ENCODE assay signal across 10 cellular contexts in genomic region chr9:34559616-34560546, GRCh38. TPM values are rescaled to one million over a fixed set of nuclear protein-coding genes. Genes with fewer than 3 reads are reported as not detected.
A peak's percentile ranks its signal among the peaks of the same experiment; 100 is the strongest.
DNase-seq lines count a peak whose midpoint lies in the region; ATAC-seq, FAIRE-seq and TF ChIP-seq lines count a peak whose summit lies in the region.
"Had no signal": no experiment of that assay in that cellular context is flagged by ENCODE, and none has a peak within 500 bp of the region (broad histone marks: within the 10 kb centered on the region; RNA-seq: fewer than 3 reads in every experiment).

No MANE protein-coding gene starts in this region.

- no peaks in the 10 kb centered on the region for H3K36me3 ChIP-seq in left ventricle myocardium inferior
- no peaks in the 10 kb centered on the region for H3K36me3 ChIP-seq in CD8-positive, alpha-beta T cell (ENCODE audit: insufficient read depth, low read length)
- no peaks in the 10 kb centered on the region for H3K36me3 ChIP-seq in esophagus muscularis mucosa

- TF ChIP-seq POLR2A in H54 (IDR thresholded peaks at IDR 0.05; ENCODE audit: low read depth, low read length) (no peak), esophagus muscularis mucosa (IDR thresholded peaks at IDR 0.05; ENCODE audit: low read depth) (no peak)

- no peak overlapping the region for H3K4me3 Mint-ChIP-seq in CD8-positive, alpha-beta T cell

- peaks cover 44% of the 10 kb centered on the region for H3K27me3 Mint-ChIP-seq in CD8-positive, alpha-beta T cell (ENCODE audit: low read depth)

- intact Hi-C loops in left ventricle myocardium inferior (cut with micrococcal nuclease) (no loop called here), esophagus muscularis mucosa (cut with DNase I) (no loop called here)
- intact Hi-C loops in CD8-positive, alpha-beta T cell (cut with DNase I, micrococcal nuclease) = no loop called here

- CTCF ChIA-PET in CD8-positive, alpha-beta T cell (lab: Charles Lee) = interaction anchor here (1.4 kb wide), 1 partner anchor 32 kb away, joined by 5 read pairs; no protein-coding TSS in a partner anchor

- H3K27ac Mint-ChIP-seq in CD8-positive, alpha-beta T cell = no peak overlapping the region

- POLR2A ChIA-PET in CD8-positive, alpha-beta T cell (lab: Charles Lee) = no interaction called here

- no peaks in the 10 kb centered on the region for H3K36me3 Mint-ChIP-seq in CD8-positive, alpha-beta T cell

- no peak for TF ChIP-seq EP300 in esophagus muscularis mucosa (IDR thresholded peaks at IDR 0.05)

- H3K27me3 ChIP-seq in left ventricle myocardium inferior (ENCODE audit: low read depth) (peaks cover 25% of the 10 kb centered on the region), esophagus muscularis mucosa (peaks cover 0 to 54% (median 3%) of the 10 kb centered on the region in 4 donors)
- peaks cover 5% of the 10 kb centered on the region for H3K27me3 ChIP-seq in CD8-positive, alpha-beta T cell (ENCODE audit: insufficient read depth, low read length)

- no peak for FAIRE-seq in H54 (lab: Jason Lieb, UNC)
- no peak for FAIRE-seq in D721Med (lab: Jason Lieb, UNC)

- TF ChIP-seq CTCF in left ventricle myocardium inferior (IDR thresholded peaks at IDR 0.05; ENCODE audit: borderline replicate concordance) (no peak), retinal pigment epithelial cell (conservative IDR thresholded peaks at IDR 0.05; ENCODE audit: low read depth, low read length) (no peak), esophagus muscularis mucosa (IDR thresholded peaks at IDR 0.05) (no peak), D721Med (IDR thresholded peaks at IDR 0.05; ENCODE audit: insufficient read depth, missing control alignments) (no peak)
- no peak for TF ChIP-seq CTCF in CD8-positive, alpha-beta T cell (IDR thresholded peaks at IDR 0.05)

- peak overlapping the region; percentile 58 for H3K27ac ChIP-seq in left ventricle myocardium inferior (replicated peaks)
- H3K27ac ChIP-seq in CD8-positive, alpha-beta T cell (ENCODE audit: low read depth, low read length) = no peak overlapping the region
- H3K27ac ChIP-seq in esophagus muscularis mucosa (replicated peaks in 1 of 4) = peak overlapping the region in 1 of 4 donors; percentile 44
- H3K27ac ChIP-seq: SK-N-MC had no signal

- no peaks in the 10 kb centered on the region for H3K4me1 Mint-ChIP-seq in CD8-positive, alpha-beta T cell (ENCODE audit: low read depth)

- peak overlapping the region; percentile 46 for H3K4me3 ChIP-seq in left ventricle myocardium inferior
- H3K4me3 ChIP-seq in retinal pigment epithelial cell (ENCODE audit: low read length) = no peak overlapping the region
- no peak overlapping the region for H3K4me3 ChIP-seq in CD8-positive, alpha-beta T cell (ENCODE audit: low read depth, low read length)
- H3K4me3 ChIP-seq in esophagus muscularis mucosa = peak overlapping the region in 1 of 4 donors; percentile 26
- H3K4me3 ChIP-seq: SK-N-MC had no signal

- H3K4me1 ChIP-seq in left ventricle myocardium inferior = peaks cover 26% of the 10 kb centered on the region
- H3K4me1 ChIP-seq in CD8-positive, alpha-beta T cell (ENCODE audit: insufficient read depth, low read length) = no peaks in the 10 kb centered on the region
- peaks cover 9 to 22% (median 15%) of the 10 kb centered on the region in 4 donors for H3K4me1 ChIP-seq in esophagus muscularis mucosa

- no peak for ATAC-seq in CD8-positive, alpha-beta T cell
- ATAC-seq in HG03521 (IDR thresholded peaks at IDR 0.05; ENCODE audit: unreplicated experiment) = no peak

- 21% methylated on average over 7 of the region's 21 CpGs for WGBS in esophagus muscularis mucosa

- H3K9me3 Mint-ChIP-seq in CD8-positive, alpha-beta T cell = no peaks in the 10 kb centered on the region

- H3K9me3 ChIP-seq in left ventricle myocardium inferior (replicated peaks) (no peaks in the 10 kb centered on the region), esophagus muscularis mucosa (no peaks in the 10 kb centered on the region)
- peaks cover 5% of the 10 kb centered on the region for H3K9me3 ChIP-seq in CD8-positive, alpha-beta T cell (ENCODE audit: low read length)

- peak; percentile 47 for DNase-seq in H54 (ENCODE audit: insufficient read length, low spot score)
- DNase-seq in amniotic epithelial cell (ENCODE audit: low read depth) = peak; percentile 79
- DNase-seq in left ventricle myocardium inferior = peak; percentile 48
- DNase-seq in retinal pigment epithelial cell (ENCODE audit: low read depth) = peak; percentile 20
- DNase-seq in CD8-positive, alpha-beta T cell = no peak
- no peak for DNase-seq in esophagus muscularis mucosa (ENCODE audit: extremely low spot score)
- no peak for DNase-seq in D721Med (ENCODE audit: insufficient read length, low spot score)
- DNase-seq: naive B cell had no signal

RNA-seq across cellular contexts. Expression of gene CNTFR, which starts 29.6 kb away (rescaled TPM):
- total RNA-seq in left ventricle myocardium inferior (4.6 TPM), esophagus muscularis mucosa (1 to 10 TPM; 1.2 to 3.8 (median 2.7) TPM)
- total RNA-seq in CD8-positive, alpha-beta T cell = not detected

RNA-seq across cellular contexts. Expression of gene ENHO, which starts 37.1 kb away (rescaled TPM):
- not detected for total RNA-seq in left ventricle myocardium inferior
- not detected for total RNA-seq in CD8-positive, alpha-beta T cell
- total RNA-seq in esophagus muscularis mucosa = 1 to 10 TPM in 2 of 4 donors, under 1 TPM in 1, not detected in 1; 0.50 to 2.0 (median 1.1) TPM

RNA-seq across cellular contexts. Expression of gene RPP25L, which starts 52.0 kb away (rescaled TPM):
- total RNA-seq in left ventricle myocardium inferior (42.8 TPM), esophagus muscularis mucosa (10 to 100 TPM; 11.6 to 26.7 (median 20.2) TPM)
- total RNA-seq in CD8-positive, alpha-beta T cell = 1 to 10 TPM; 4.4 to 5.1 TPM

Comparison
In these comparisons a context has a peak if more than half of its experiments do, and no peak if none do; other contexts are left out.
1. DNase-seq: peak in H54 (single experiment), amniotic epithelial cell (single experiment), left ventricle myocardium inferior (single experiment) and retinal pigment epithelial cell (single experiment); none in CD8-positive, alpha-beta T cell (0 of 7), esophagus muscularis mucosa (single experiment) and D721Med (single experiment).